2 cellular contexts compared by ENCODE assay signal in the genomic region with DNA sequence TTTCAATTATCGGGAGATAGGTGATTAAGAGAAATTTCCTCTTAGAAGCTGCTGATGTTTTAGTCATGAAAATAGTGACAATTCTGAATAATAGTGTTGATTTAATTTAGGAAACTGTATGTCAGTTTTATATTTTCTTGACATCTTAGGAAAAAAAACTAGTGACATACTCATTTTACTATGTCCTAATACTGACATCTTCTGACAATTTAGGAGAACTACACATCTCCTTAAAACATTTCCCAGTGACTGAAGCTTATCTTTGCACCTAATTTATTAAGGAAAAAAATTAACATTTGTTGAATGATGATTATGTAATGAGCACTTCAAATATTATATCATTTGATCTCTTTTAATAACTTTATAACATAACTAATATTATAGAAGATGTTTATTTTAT.
TF ChIP-seq lines count a peak whose summit lies in the region.

No MANE protein-coding gene starts in this region.

TF ChIP-seq in IMR-90, 13 proteins besides CTCF, POLR2A, EP300 and RAD21:
- TF ChIP-seq MXI1 (IDR thresholded peaks at IDR 0.05; ENCODE audit: borderline replicate concordance, low read depth, low read length) = no peak
- peak; percentile 41; the same call in 1 of the 2 replicates for TF ChIP-seq SMC3 (IDR thresholded peaks at IDR 0.05; ENCODE audit: low read depth, low read length)
TF ChIP-seq in IMR-90: peak in this region for 1.

TF ChIP-seq in GM12878, 131 proteins besides CTCF, POLR2A, EP300 and RAD21:
- TF ChIP-seq RB1 (IDR thresholded peaks at IDR 0.05; ENCODE audit: borderline replicate concordance) = no peak
- no peak for TF ChIP-seq TAF1 (IDR thresholded peaks at IDR 0.05; ENCODE audit: borderline replicate concordance, low read depth, low read length)
- peak; percentile 29; the same call in 1 of the 2 replicates for TF ChIP-seq SMC3 (IDR thresholded peaks at IDR 0.05; ENCODE audit: borderline replicate concordance, low read length)
- TF ChIP-seq IKZF2 (IDR thresholded peaks at IDR 0.05) = no peak
- no peak for TF ChIP-seq BCL11A (IDR thresholded peaks at IDR 0.05; ENCODE audit: low read depth, low read length)
